23 cellular contexts compared by ENCODE assay signal in the genomic region with DNA sequence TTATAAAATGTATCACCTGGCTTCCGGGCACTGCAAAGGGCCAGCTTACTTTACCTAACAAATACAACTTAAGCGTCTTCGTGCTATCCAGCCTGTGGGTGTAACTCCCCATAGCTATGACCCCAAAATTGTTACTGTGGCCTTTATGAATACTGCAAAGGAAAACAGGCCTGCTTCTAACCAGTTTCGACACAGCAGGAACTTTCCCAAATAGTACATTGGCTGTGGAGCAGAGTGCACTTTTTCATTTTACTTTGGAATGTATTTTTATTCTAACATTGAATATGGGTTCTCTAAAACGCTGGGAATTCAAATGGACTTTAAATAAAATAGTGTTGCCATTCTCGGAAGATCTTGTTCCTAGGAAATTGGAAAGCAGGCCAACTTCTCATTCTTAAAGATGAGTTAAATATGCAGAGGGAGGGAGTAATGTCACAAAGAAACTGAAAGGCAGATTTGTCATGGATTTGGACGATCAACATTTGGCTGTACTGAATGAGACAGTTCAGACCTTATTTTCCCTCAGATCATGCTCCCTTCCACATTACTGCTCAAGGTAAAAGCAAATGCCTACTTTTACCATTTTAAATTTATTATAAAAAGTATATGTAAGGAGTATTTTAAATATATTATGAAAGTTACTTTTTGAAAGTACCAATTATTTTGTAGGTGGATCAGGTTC. TPM values are rescaled to one million over a fixed set of nuclear protein-coding genes. Genes with fewer than 3 reads are reported as not detected.
A peak's percentile ranks its signal among the peaks of the same experiment; 100 is the strongest.
DNase-seq lines count a peak whose midpoint lies in the region; ATAC-seq and TF ChIP-seq lines count a peak whose summit lies in the region.
"Had no signal": no experiment of that assay in that cellular context is flagged by ENCODE, and none has a peak within 500 bp of the region (broad histone marks: within the 10 kb centered on the region; RNA-seq: fewer than 3 reads in every experiment).

No MANE protein-coding gene starts in this region.

- H3K4me3 ChIP-seq in right atrium auricular region (no peak overlapping the region), heart left ventricle (no peak overlapping the region), aorta (ENCODE audit: low read length in 2 of 2) (no peak overlapping the region)
- H3K4me3 ChIP-seq: SK-N-MC had no signal

- H3K4me3 Mint-ChIP-seq in activated CD8-positive, alpha-beta memory T cell treated with anti-CD3 and anti-CD28 coated beads, Interleukin-2, amount 10 ng/mL, durations not matched to agents 7 days and 5 days, result no peak overlapping the region
- H3K4me3 Mint-ChIP-seq: activated naive CD4-positive, alpha-beta T cell treated with anti-CD3 and anti-CD28 coated beads, Interleukin-2, amount 10 ng/mL, durations not matched to agents 7 days and 5 days; CD4-positive, CD25-positive, alpha-beta regulatory T cell; memory B cell; neural crest cell had no signal

- peak overlapping the region in 1 of 2 donors; percentile 57 for H3K27ac ChIP-seq in right atrium auricular region
- H3K27ac ChIP-seq in heart left ventricle, result peak overlapping the region in 8 of 12 donors; percentile 2 to 54 (median 8)
- H3K27ac ChIP-seq in aorta (ENCODE audit: low read depth in 1 of 2, low read length in 2 of 2), result peak overlapping the region; percentile 36 to 82
- H3K27ac ChIP-seq: foreskin keratinocyte, SK-N-MC had no signal

- H3K9me3 Mint-ChIP-seq in activated CD8-positive, alpha-beta memory T cell treated with anti-CD3 and anti-CD28 coated beads, Interleukin-2, amount 10 ng/mL, durations not matched to agents 7 days and 5 days (ENCODE audit: low read depth), result no peaks in the 10 kb centered on the region
- H3K9me3 Mint-ChIP-seq: activated naive CD4-positive, alpha-beta T cell treated with anti-CD3 and anti-CD28 coated beads, Interleukin-2, amount 10 ng/mL, durations not matched to agents 7 days and 5 days; CD4-positive, CD25-positive, alpha-beta regulatory T cell; memory B cell; neural crest cell had no signal

- no peaks in the 10 kb centered on the region for H3K9me3 ChIP-seq in right atrium auricular region
- H3K9me3 ChIP-seq in heart left ventricle, result no peaks in the 10 kb centered on the region
- H3K9me3 ChIP-seq in aorta (ENCODE audit: control insufficient read depth, low read length), result no peaks in the 10 kb centered on the region

- no peak for TF ChIP-seq CTCF in right atrium auricular region (IDR thresholded peaks at IDR 0.05)
- no peak for TF ChIP-seq CTCF in heart left ventricle (IDR thresholded peaks at IDR 0.05)

- no peak for TF ChIP-seq POLR2A in heart left ventricle (IDR thresholded peaks at IDR 0.05)

- no peaks in the 10 kb centered on the region for H3K36me3 Mint-ChIP-seq in activated CD8-positive, alpha-beta memory T cell treated with anti-CD3 and anti-CD28 coated beads, Interleukin-2, amount 10 ng/mL, durations not matched to agents 7 days and 5 days
- H3K36me3 Mint-ChIP-seq: activated naive CD4-positive, alpha-beta T cell treated with anti-CD3 and anti-CD28 coated beads, Interleukin-2, amount 10 ng/mL, durations not matched to agents 7 days and 5 days; CD4-positive, CD25-positive, alpha-beta regulatory T cell; memory B cell had no signal

- CTCF ChIA-PET in activated CD8-positive, alpha-beta memory T cell treated with anti-CD3 and anti-CD28 coated beads, Interleukin-2, amount 10 ng/mL, durations not matched to agents 7 days and 5 days (lab: Charles Lee), result no interaction called here

- H3K27ac Mint-ChIP-seq in activated CD8-positive, alpha-beta memory T cell treated with anti-CD3 and anti-CD28 coated beads, Interleukin-2, amount 10 ng/mL, durations not matched to agents 7 days and 5 days, result no peak overlapping the region
- H3K27ac Mint-ChIP-seq: activated naive CD4-positive, alpha-beta T cell treated with anti-CD3 and anti-CD28 coated beads, Interleukin-2, amount 10 ng/mL, durations not matched to agents 7 days and 5 days; CD4-positive, CD25-positive, alpha-beta regulatory T cell; memory B cell had no signal

- H3K36me3 ChIP-seq in right atrium auricular region (no peaks in the 10 kb centered on the region), heart left ventricle (no peaks in the 10 kb centered on the region), aorta (ENCODE audit: control insufficient read depth in 1 of 2, insufficient read depth in 2 of 2, low read length in 1 of 2) (no peaks in the 10 kb centered on the region)

- 69 to 75% (median 73%) methylated on average over 7 of the region's 7 CpGs for WGBS in heart left ventricle, 4 donors
- 12% methylated on average over 7 of the region's 7 CpGs for WGBS in aorta, 2 donors

- H3K27me3 Mint-ChIP-seq in activated CD8-positive, alpha-beta memory T cell treated with anti-CD3 and anti-CD28 coated beads, Interleukin-2, amount 10 ng/mL, durations not matched to agents 7 days and 5 days, result peaks cover 27% of the 10 kb centered on the region

- DNase-seq in Right ventricle myocardium inferior (ENCODE audit: missing footprints), result no peak
- no peak for DNase-seq in right atrium auricular region (ENCODE audit: low spot score)
- DNase-seq in heart left ventricle, result no peak
- DNase-seq in sciatic nerve (ENCODE audit: low spot score), result no peak
- no peak for DNase-seq in aorta
- DNase-seq in NOMO-1 (lab: John Stamatoyannopoulos, UW; ENCODE audit: unreplicated experiment in 2 of 2), result no peak
- no peak for DNase-seq in activated CD8-positive, alpha-beta memory T cell treated with anti-CD3 and anti-CD28 coated beads, Interleukin-2, amount 10 ng/mL, durations not matched to agents 7 days and 5 days
- DNase-seq: 8988T; activated CD4-positive, alpha-beta T cell treated with anti-CD3 and anti-CD28 coated beads for 48 hours; activated naive CD4-positive, alpha-beta T cell treated with anti-CD3 and anti-CD28 coated beads, Interleukin-2, amount 10 ng/mL, durations not matched to agents 7 days and 5 days; CD4-positive, CD25-positive, alpha-beta regulatory T cell; DND-41; effector CD4-positive, alpha-beta T cell; foreskin keratinocyte; NCI-H526; retina; stimulated activated CD4-positive, alpha-beta T cell treated with anti-CD3 and anti-CD28 coated beads, Interleukin-1b, Interleukin-23, amount 100 ng/mL, for 48 hours; substantia nigra; T1000 had no signal

- intact Hi-C loops in Right ventricle myocardium inferior (cut with DNase I) (no loop called here), heart left ventricle (cut with DNase I) (no loop called here), sciatic nerve (cut with DNase I) (no loop called here), aorta (cut with DNase I) (no loop called here)

- peak; percentile 35 for ATAC-seq in Right ventricle myocardium inferior
- ATAC-seq in heart left ventricle, result peak in 1 of 4 donors; percentile 52
- ATAC-seq in sciatic nerve, result peak; percentile 91
- peak; percentile 80 for ATAC-seq in aorta (ENCODE audit: low FRiP score)
- no peak for ATAC-seq in HG02884 (IDR thresholded peaks at IDR 0.05; ENCODE audit: unreplicated experiment)
- ATAC-seq in activated CD8-positive, alpha-beta memory T cell treated with anti-CD3 and anti-CD28 coated beads, Interleukin-2, amount 10 ng/mL, durations not matched to agents 7 days and 5 days, result no peak
- ATAC-seq: foreskin keratinocyte had no signal

- H3K27me3 ChIP-seq in right atrium auricular region (no peaks in the 10 kb centered on the region), heart left ventricle (no peaks in the 10 kb centered on the region), aorta (ENCODE audit: control insufficient read depth in 1 of 2, insufficient read depth in 2 of 2, low read length in 1 of 2) (no peaks in the 10 kb centered on the region)
- H3K27me3 ChIP-seq: foreskin keratinocyte had no signal

- no peaks in the 10 kb centered on the region for H3K4me1 Mint-ChIP-seq in activated CD8-positive, alpha-beta memory T cell treated with anti-CD3 and anti-CD28 coated beads, Interleukin-2, amount 10 ng/mL, durations not matched to agents 7 days and 5 days
- H3K4me1 Mint-ChIP-seq: activated naive CD4-positive, alpha-beta T cell treated with anti-CD3 and anti-CD28 coated beads, Interleukin-2, amount 10 ng/mL, durations not matched to agents 7 days and 5 days; CD4-positive, CD25-positive, alpha-beta regulatory T cell; memory B cell; neural crest cell had no signal

- H3K4me1 ChIP-seq in right atrium auricular region (peaks cover 0 to 9% of the 10 kb centered on the region in 2 donors), heart left ventricle (peaks cover 0 to 19% (median 8%) of the 10 kb centered on the region in 12 donors), aorta (ENCODE audit: control insufficient read depth in 1 of 2, insufficient read depth in 2 of 2, low read length in 2 of 2) (peaks cover 0 to 1% of the 10 kb centered on the region in 2 donors)

RNA-seq across cellular contexts. Expression of a gene that starts 39.7 kb away (rescaled TPM):
- total RNA-seq in Right ventricle myocardium inferior (27.5 TPM), right atrium auricular region (10 to 100 TPM; 25.8 to 29.9 TPM), heart left ventricle (10 to 100 TPM; 21.9 to 35.7 (median 29.7) TPM), sciatic nerve (67.2 TPM), aorta (10 to 100 TPM; 40.1 to 65.4 TPM)
- polyA plus RNA-seq in heart left ventricle (10 to 100 TPM; 11.0 to 12.5 TPM), aorta (10 to 100 TPM in 1 of 2 donors, 1 to 10 TPM in 1; 6.8 to 18.8 TPM)
- not detected for total RNA-seq in activated CD8-positive, alpha-beta memory T cell treated with anti-CD3 and anti-CD28 coated beads, Interleukin-2, amount 10 ng/mL, durations not matched to agents 7 days and 5 days
- total RNA-seq: CD4-positive, CD25-positive, alpha-beta regulatory T cell had no signal
- polyA plus RNA-seq: CD4-positive, CD25-positive, alpha-beta regulatory T cell had no signal

Comparison
In these comparisons a context has a peak if more than half of its experiments do, and no peak if none do; other contexts are left out.
1. ATAC-seq: peak in Right ventricle myocardium inferior (single experiment), sciatic nerve (single experiment) and aorta (single experiment); none in HG02884 (single experiment) and activated CD8-positive, alpha-beta memory T cell treated with anti-CD3 and anti-CD28 coated beads, Interleukin-2, amount 10 ng/mL, durations not matched to agents 7 days and 5 days (single experiment).
2. RNA of a gene that starts 39.7 kb away (total RNA-seq): 67.2 TPM in sciatic nerve (single experiment), 40.1 to 65.4 TPM in aorta, 25.8 to 29.9 TPM in right atrium auricular region, 21.9 to 35.7 TPM in heart left ventricle and 27.5 TPM in Right ventricle myocardium inferior (single experiment); not detected in activated CD8-positive, alpha-beta memory T cell treated with anti-CD3 and anti-CD28 coated beads, Interleukin-2, amount 10 ng/mL, durations not matched to agents 7 days and 5 days; every median in the first group is over 10 times any median in the second.